12 cellular contexts compared by ENCODE assay signal in the genomic region with DNA sequence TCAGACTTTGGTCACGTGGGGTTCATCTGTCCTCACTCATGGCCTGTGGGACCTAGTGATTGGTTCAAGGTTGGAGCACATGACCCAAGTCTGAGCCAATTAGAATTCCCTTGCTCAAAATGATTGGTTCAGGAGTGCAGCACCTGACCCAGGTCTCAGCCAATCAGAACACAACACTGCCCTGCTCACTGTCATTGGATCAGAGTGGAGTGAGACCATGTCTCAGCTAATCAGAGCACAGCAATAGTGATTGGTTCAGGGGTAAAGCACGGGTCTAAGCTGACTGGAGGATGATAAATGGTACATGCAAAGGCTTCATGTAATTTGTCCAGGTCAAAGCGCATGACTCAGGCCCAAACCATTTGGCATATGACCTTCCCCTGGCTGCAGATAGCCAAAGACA.
DNase-seq lines count a peak whose midpoint lies in the region; ATAC-seq, FAIRE-seq and TF ChIP-seq lines count a peak whose summit lies in the region.
"Had no signal": no experiment of that assay in that cellular context is flagged by ENCODE, and none has a peak within 500 bp of the region (broad histone marks: within the 10 kb centered on the region; RNA-seq: fewer than 3 reads in every experiment).

No MANE protein-coding gene starts in this region.

- H3K9me3 ChIP-seq in endothelial cell of umbilical vein (replicated peaks; ENCODE audit: control insufficient read depth, insufficient read depth, low read length) (no peaks in the 10 kb centered on the region), kidney (ENCODE audit: control insufficient read depth in 1 of 2, low read length in 2 of 2) (no peaks in the 10 kb centered on the region), MM.1S (replicated peaks; ENCODE audit: insufficient read depth, low read length) (no peaks in the 10 kb centered on the region)
- H3K9me3 ChIP-seq: tibial nerve had no signal

- no peak overlapping the region for H3K4me3 Mint-ChIP-seq in stimulated activated naive CD8-positive, alpha-beta T cell treated with anti-CD3 and anti-CD28 coated beads, Interleukin-15, amount 100 ng/mL, for 72 hours

- H3K36me3 ChIP-seq in endothelial cell of umbilical vein (ENCODE audit: control insufficient read depth in 2 of 2, extremely low read depth in 1 of 2, insufficient read depth in 2 of 2, low read length in 2 of 2) (peaks cover 2 to 18% of the 10 kb centered on the region in 2 experiments), kidney (ENCODE audit: control insufficient read depth in 1 of 2, insufficient read depth in 2 of 2, low read length in 2 of 2) (no peaks in the 10 kb centered on the region), MM.1S (replicated peaks; ENCODE audit: insufficient read depth, low read length) (no peaks in the 10 kb centered on the region)

- POLR2A ChIA-PET in RWPE1 (lab: Yijun Ruan, JAX; ENCODE audit: low non-redundant PET) (no interaction called here), endothelial cell of umbilical vein (lab: Charles Lee) (no interaction called here)

- H3K4me2 ChIP-seq in endothelial cell of umbilical vein (ENCODE audit: insufficient read depth, low read length), result no peak overlapping the region
- no peak overlapping the region for H3K4me2 ChIP-seq in MM.1S (ENCODE audit: low read depth, low read length)

- H3K27ac ChIP-seq in RWPE1 (no peak overlapping the region), endothelial cell of umbilical vein (ENCODE audit: insufficient read depth, low read depth, low read length) (no peak overlapping the region), kidney (ENCODE audit: low read depth in 2 of 2, low read length in 2 of 2) (no peak overlapping the region), MM.1S (ENCODE audit: low read length) (no peak overlapping the region)

- no peaks in the 10 kb centered on the region for H3K9me1 ChIP-seq in endothelial cell of umbilical vein (replicated peaks; ENCODE audit: control insufficient read depth, extremely low read depth, insufficient read depth, low read length)

- H3K9ac ChIP-seq in endothelial cell of umbilical vein (replicated peaks; ENCODE audit: extremely low read depth, insufficient read depth, low read length) (no peak overlapping the region), kidney (ENCODE audit: low read length in 2 of 2) (no peak overlapping the region), MM.1S (ENCODE audit: low read length) (no peak overlapping the region)

- DNase-seq in activated CD4-positive, CD25-positive, alpha-beta regulatory T cell (lab: John Stamatoyannopoulos, UW), result no peak
- peak; percentile 66 for DNase-seq in RWPE1 (ENCODE audit: low spot score)
- peak; percentile 28 for DNase-seq in endothelial cell of umbilical vein (ENCODE audit: low read depth, low spot score)
- no peak for DNase-seq in stimulated activated naive CD8-positive, alpha-beta T cell treated with anti-CD3 and anti-CD28 coated beads, Interleukin-15, amount 100 ng/mL, for 72 hours
- DNase-seq in kidney, result no peak
- no peak for DNase-seq in HuH-7.5 (ENCODE audit: low spot score)
- no peak for DNase-seq in MM.1S
- DNase-seq: NCI-H1930 had no signal

- H4K20me1 ChIP-seq in endothelial cell of umbilical vein (replicated peaks; ENCODE audit: control insufficient read depth, extremely low read depth, insufficient read depth, low read length), result no peaks in the 10 kb centered on the region
- no peaks in the 10 kb centered on the region for H4K20me1 ChIP-seq in MM.1S (ENCODE audit: insufficient read depth, low read length)

- no peaks in the 10 kb centered on the region for H3K27me3 Mint-ChIP-seq in stimulated activated naive CD8-positive, alpha-beta T cell treated with anti-CD3 and anti-CD28 coated beads, Interleukin-15, amount 100 ng/mL, for 72 hours

- BruUV-seq in endothelial cell of umbilical vein (replicated peaks; lab: Mats Ljungman, UMichigan), result no TSS peak

- dilution Hi-C loops in endothelial cell of umbilical vein (cut with MboI; ENCODE audit: extremely low pct_ligation_motif_present, low sequenced_read_pairs), result no loop called here

- H3K79me2 ChIP-seq in endothelial cell of umbilical vein (ENCODE audit: control insufficient read depth, insufficient read depth, low read length) (peaks cover 31% of the 10 kb centered on the region), MM.1S (ENCODE audit: low read length) (no peaks in the 10 kb centered on the region)

- H3K9me3 Mint-ChIP-seq in stimulated activated naive CD8-positive, alpha-beta T cell treated with anti-CD3 and anti-CD28 coated beads, Interleukin-15, amount 100 ng/mL, for 72 hours, result no peaks in the 10 kb centered on the region

- ATAC-seq in activated CD4-positive, CD25-positive, alpha-beta regulatory T cell treated with anti-CD3 and anti-CD28 coated beads, Interleukin-2, amount 50 U/mL, for 24 hours, result peak; percentile 60 to 72
- peak; percentile 46 for ATAC-seq in stimulated activated naive CD8-positive, alpha-beta T cell treated with anti-CD3 and anti-CD28 coated beads, Interleukin-15, amount 100 ng/mL, for 72 hours

- peaks cover 42% of the 10 kb centered on the region for H3K4me1 ChIP-seq in endothelial cell of umbilical vein (ENCODE audit: control insufficient read depth, extremely low read depth, insufficient read depth, low read length)
- H3K4me1 ChIP-seq in kidney (ENCODE audit: control insufficient read depth in 1 of 2, insufficient read depth in 1 of 2, low read depth in 1 of 2, low read length in 2 of 2), result peaks cover 4 to 10% of the 10 kb centered on the region in 2 donors
- H3K4me1 ChIP-seq in MM.1S (ENCODE audit: low read length), result no peaks in the 10 kb centered on the region

- no peak for TF ChIP-seq POLR2A in endothelial cell of umbilical vein (IDR thresholded peaks at IDR 0.05; ENCODE audit: low read depth, low read length)

- peak; percentile 89 for FAIRE-seq in endothelial cell of umbilical vein (lab: Jason Lieb, UNC)
- no peak for FAIRE-seq in kidney (lab: Jason Lieb, UNC)
- FAIRE-seq: colon, keratinocyte had no signal

- H3K27me3 ChIP-seq in endothelial cell of umbilical vein (ENCODE audit: control insufficient read depth in 2 of 2, insufficient read depth in 2 of 2, low read length in 2 of 2), result no peaks in the 10 kb centered on the region
- H3K27me3 ChIP-seq in MM.1S (replicated peaks; ENCODE audit: insufficient read depth, low read length), result no peaks in the 10 kb centered on the region
- H3K27me3 ChIP-seq: tibial nerve had no signal

- no peak for TF ChIP-seq CTCF in RWPE1 (conservative IDR thresholded peaks at IDR 0.05; ENCODE audit: low read depth)
- TF ChIP-seq CTCF in endothelial cell of umbilical vein (IDR thresholded peaks at IDR 0.05; ENCODE audit: extremely low read depth in 1 of 2, insufficient read depth in 1 of 2, low read depth in 1 of 2, low read length in 2 of 2), result no peak
- TF ChIP-seq CTCF in kidney (IDR thresholded peaks at IDR 0.05; ENCODE audit: borderline replicate concordance, extremely low read depth, insufficient read depth), result no peak
- no peak for TF ChIP-seq CTCF in MM.1S (IDR thresholded peaks at IDR 0.05; ENCODE audit: low read length)

- H3K4me3 ChIP-seq in endothelial cell of umbilical vein (replicated peaks in 1 of 3; ENCODE audit: insufficient read depth in 1 of 3, low read depth in 1 of 3, low read length in 3 of 3) (no peak overlapping the region), kidney (ENCODE audit: low read length in 2 of 2) (no peak overlapping the region), MM.1S (ENCODE audit: low read length) (no peak overlapping the region)
- H3K4me3 ChIP-seq: tibial nerve had no signal

- CTCF ChIA-PET in RWPE1 (lab: Yijun Ruan, JAX) (interaction anchor here (0.6 to 1.0 kb wide), 3 partner anchors 179 to 1449 kb away, joined by 3 to 4 read pairs (median 4); no protein-coding TSS in a partner anchor), endothelial cell of umbilical vein (lab: Charles Lee) (interaction anchor here (0.9 to 2.8 kb wide), 5 partner anchors 10 to 72 kb away, joined by 3 to 9 read pairs (median 3); no protein-coding TSS in a partner anchor)

- H3K27ac Mint-ChIP-seq in stimulated activated naive CD8-positive, alpha-beta T cell treated with anti-CD3 and anti-CD28 coated beads, Interleukin-15, amount 100 ng/mL, for 72 hours, result peak overlapping the region in 1 of 2 donors; percentile 37

- peaks cover 74% of the 10 kb centered on the region for H3K4me1 Mint-ChIP-seq in stimulated activated naive CD8-positive, alpha-beta T cell treated with anti-CD3 and anti-CD28 coated beads, Interleukin-15, amount 100 ng/mL, for 72 hours

- H2AFZ ChIP-seq in endothelial cell of umbilical vein (ENCODE audit: low read depth, low read length) (no peak overlapping the region), MM.1S (ENCODE audit: low read length) (no peak overlapping the region)

- H3F3A ChIP-seq in MM.1S (ENCODE audit: insufficient read depth, low read length), result no peaks in the 10 kb centered on the region

- H3K9me2 ChIP-seq in MM.1S (replicated peaks; ENCODE audit: insufficient read depth, low read length), result no peaks in the 10 kb centered on the region

- intact Hi-C loops in endothelial cell of umbilical vein (cut with micrococcal nuclease), result loop anchor here (5.0 kb wide), 1 partner anchor 1427 kb away; the partner anchor contains the start of gene PEDS1
- intact Hi-C loops in kidney (cut with DNase I), result no loop called here

TF ChIP-seq in endothelial cell of umbilical vein, 7 proteins besides CTCF, POLR2A, EP300 and RAD21:
- TF ChIP-seq MAX (IDR thresholded peaks at IDR 0.05; ENCODE audit: insufficient read depth, insufficient read length), result peak; percentile 49
- no peak for TF ChIP-seq POLR2AphosphoS5 (IDR thresholded peaks at IDR 0.05; ENCODE audit: insufficient read depth, low read depth, low read length)
- peak; percentile 40 for TF ChIP-seq FOS (IDR thresholded peaks at IDR 0.05; ENCODE audit: borderline replicate concordance, insufficient read depth, low read length)

Comparison
In these comparisons a context has a peak if more than half of its experiments do, and no peak if none do; other contexts are left out.
1. DNase-seq: peak in RWPE1 (single experiment) and endothelial cell of umbilical vein (single experiment); none in activated CD4-positive, CD25-positive, alpha-beta regulatory T cell (0 of 4), stimulated activated naive CD8-positive, alpha-beta T cell treated with anti-CD3 and anti-CD28 coated beads, Interleukin-15, amount 100 ng/mL, for 72 hours (0 of 2), kidney (single experiment), HuH-7.5 (single experiment) and MM.1S (single experiment).